In genomic region chr2:52526735-52527134, GRCh38 we compare ENCODE assay signal across 15 cellular contexts.
DNase-seq lines count a peak whose midpoint lies in the region; ATAC-seq lines count a peak whose summit lies in the region.
"Had no signal": no experiment of that assay in that cellular context is flagged by ENCODE, and none has a peak within 500 bp of the region (broad histone marks: within the 10 kb centered on the region; RNA-seq: fewer than 3 reads in every experiment).

No MANE protein-coding gene starts in this region.

- peak; percentile 77 for ATAC-seq in left lobe of liver
- no peak for ATAC-seq in GM18517 (IDR thresholded peaks at IDR 0.05; ENCODE audit: unreplicated experiment)
- ATAC-seq: CD8-positive, alpha-beta T cell had no signal

- DNase-seq in DMS53 (lab: John Stamatoyannopoulos, UW) (peak; percentile 46), DMS53 treated with DMSO at 0.1 percent for 48 hours (lab: John Stamatoyannopoulos, UW; ENCODE audit: unreplicated experiment) (no peak), brain pericyte (ENCODE audit: low read depth, low spot score) (peak; percentile 41), left lobe of liver (ENCODE audit: low spot score) (no peak), NCI-H524 (lab: John Stamatoyannopoulos, UW) (no peak)
- DNase-seq: Caco-2; CD4-positive, CD25-positive, alpha-beta regulatory T cell; CD8-positive, alpha-beta T cell; DMS153; DMS79 treated with DMSO at 0.1 percent for 48 hours; GF-D8; GM23248; H7; HCEC 1CT had no signal

Comparison
In these comparisons a context has a peak if more than half of its experiments do, and no peak if none do; other contexts are left out.
1. DNase-seq: peak in DMS53 (single experiment) and brain pericyte (single experiment); none in DMS53 treated with DMSO at 0.1 percent for 48 hours (single experiment), left lobe of liver (single experiment) and NCI-H524 (0 of 2).